Comparison of ENCODE assay signal across 9 cellular contexts in the genomic region with DNA sequence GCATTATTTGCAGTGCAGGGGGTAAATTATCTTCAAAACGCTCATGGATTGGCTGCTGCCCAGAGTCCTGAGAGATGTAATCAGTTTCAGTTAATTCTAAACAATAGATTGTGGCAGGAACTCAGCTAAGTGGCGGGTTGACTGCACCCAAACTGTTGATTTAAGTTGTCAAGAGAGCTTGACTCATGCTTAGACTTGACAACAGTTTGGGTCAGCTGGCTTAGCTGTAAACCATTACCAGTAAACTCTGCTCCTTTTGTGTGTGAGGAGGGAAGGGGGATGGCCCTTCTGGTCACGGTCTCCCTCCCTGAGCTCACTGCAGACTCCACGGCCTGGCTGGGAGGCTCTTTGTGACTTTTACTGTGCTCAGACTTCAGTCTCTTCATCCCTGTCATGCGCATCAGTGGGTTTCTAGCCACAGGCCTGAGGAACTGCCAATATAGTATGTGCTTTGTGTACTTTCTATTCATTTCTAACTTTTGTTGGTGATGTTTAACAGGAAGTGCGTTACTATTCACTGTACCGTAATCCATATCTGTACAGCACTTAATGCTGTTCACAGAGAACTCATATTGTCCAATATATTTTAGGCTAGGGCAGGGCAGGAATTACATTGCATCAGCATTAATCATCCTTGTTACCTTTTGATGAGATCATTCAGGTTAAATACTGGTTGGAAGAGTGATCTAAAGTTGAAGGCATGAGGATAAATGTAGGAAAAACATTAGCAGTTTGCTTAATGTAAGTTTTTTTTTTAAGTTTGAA.
DNase-seq lines count a peak whose midpoint lies in the region; ATAC-seq, FAIRE-seq and TF ChIP-seq lines count a peak whose summit lies in the region.
"Had no signal": no experiment of that assay in that cellular context is flagged by ENCODE, and none has a peak within 500 bp of the region (broad histone marks: within the 10 kb centered on the region; RNA-seq: fewer than 3 reads in every experiment).

No MANE protein-coding gene starts in this region.

- no peak for FAIRE-seq in HepG2 (lab: Jason Lieb, UNC)

- peaks cover 37% of the 10 kb centered on the region for H3K4me1 ChIP-seq in HepG2 (ENCODE audit: insufficient read depth, low read length)

- no TSS peak for BruUV-seq in HepG2 (replicated peaks; lab: Mats Ljungman, UMichigan)

- no peaks in the 10 kb centered on the region for H3K36me3 ChIP-seq in HepG2 (replicated peaks in 1 of 2; ENCODE audit: control insufficient read depth in 1 of 2, insufficient read depth in 2 of 2, low read length in 2 of 2)

- H3K79me2 ChIP-seq in HepG2 (ENCODE audit: insufficient read depth, low read length), result no peaks in the 10 kb centered on the region

- no peak for TF ChIP-seq CTCF in AG04450 (IDR thresholded peaks at IDR 0.05; ENCODE audit: low read depth, low read length)
- no peak for TF ChIP-seq CTCF in RWPE1 (conservative IDR thresholded peaks at IDR 0.05; ENCODE audit: low read depth)
- TF ChIP-seq CTCF in HepG2 (CRISPR knock-in tag; IDR thresholded peaks at IDR 0.05), result no peak

- H3K27ac ChIP-seq in AG04450 (ENCODE audit: low read depth, low read length) (peak overlapping the region; percentile 69), RWPE1 (peak overlapping the region; percentile 97), HepG2 (ENCODE audit: extremely low read length, insufficient read depth, low read length) (peak overlapping the region; percentile 59)
- H3K27ac ChIP-seq: BLaER1 treated with 17β-estradiol and CSF1 and Interleukin-3, amounts not matched to agents 10 nM and 100 nM had no signal

- no peak for TF ChIP-seq POLR2A in HepG2 (IDR thresholded peaks at IDR 0.05; ENCODE audit: insufficient read depth in 1 of 2, low read depth in 2 of 2, low read length in 2 of 2)

- TF ChIP-seq EP300 in HepG2 (IDR thresholded peaks at IDR 0.05; ENCODE audit: low read depth in 2 of 2, low read length in 2 of 2), result peak in 1 of 2 experiments; percentile 32; a peak in 2 of 4 replicates
- peak; percentile 36; the same call in 1 of the 2 replicates for TF ChIP-seq EP300 in HepG2 (CRISPR knock-in tag; IDR thresholded peaks at IDR 0.05; ENCODE audit: borderline replicate concordance)

- H3K27me3 ChIP-seq in AG04450 (ENCODE audit: control insufficient read depth, insufficient read depth, low read length) (no peaks in the 10 kb centered on the region), HepG2 (ENCODE audit: control insufficient read depth in 1 of 2, insufficient read depth in 2 of 2, low read length in 2 of 2) (no peaks in the 10 kb centered on the region)
- H3K27me3 ChIP-seq: BLaER1 treated with 17β-estradiol and CSF1 and Interleukin-3, amounts not matched to agents 10 nM and 100 nM had no signal

- peak overlapping the region; percentile 38; the same call in 1 of the 2 replicates for H3K9ac ChIP-seq in HepG2 (ENCODE audit: insufficient read depth, low read depth, low read length)
- H3K9ac ChIP-seq: BLaER1 treated with 17β-estradiol and CSF1 and Interleukin-3, amounts not matched to agents 10 nM and 100 nM had no signal

- WGBS in HepG2 (ENCODE audit: low lambda C conversion rate), result 56% methylated on average over 7 of the region's 7 CpGs

- no peak overlapping the region for H3K4me3 ChIP-seq in AG04450 (ENCODE audit: low read depth, low read length)
- H3K4me3 ChIP-seq in HepG2 (replicated peaks in 1 of 3; ENCODE audit: insufficient read depth in 1 of 3, low read depth in 2 of 3, low read length in 3 of 3), result no peak overlapping the region
- H3K4me3 ChIP-seq: BLaER1 treated with 17β-estradiol and CSF1 and Interleukin-3, amounts not matched to agents 10 nM and 100 nM had no signal

- H3K4me2 ChIP-seq in HepG2 (ENCODE audit: low read depth, low read length), result peak overlapping the region; percentile 46
- H3K4me2 ChIP-seq: BLaER1 treated with 17β-estradiol and CSF1 and Interleukin-3, amounts not matched to agents 10 nM and 100 nM had no signal

- H3K9me3 ChIP-seq in AG04450 (ENCODE audit: control insufficient read depth, insufficient read depth, low read length), result peaks cover 1% of the 10 kb centered on the region; the same call in 1 of the 2 replicates
- peaks cover 5% of the 10 kb centered on the region; the same call in 1 of the 2 replicates for H3K9me3 ChIP-seq in HepG2 (ENCODE audit: low read length)

- H4K20me1 ChIP-seq in HepG2 (ENCODE audit: insufficient read depth, low read length), result no peaks in the 10 kb centered on the region
- H4K20me1 ChIP-seq: BLaER1 treated with 17β-estradiol and CSF1 and Interleukin-3, amounts not matched to agents 10 nM and 100 nM had no signal

- POLR2A ChIA-PET in AG04450 (lab: Yijun Ruan, JAX) (interaction anchor here (0.6 to 1.5 kb wide), 3 partner anchors 11 to 565 kb away, joined by 3 to 6 read pairs (median 4); no protein-coding TSS in a partner anchor), RWPE1 (lab: Yijun Ruan, JAX; ENCODE audit: low non-redundant PET) (no interaction called here), HepG2 (lab: Yijun Ruan, JAX) (interaction anchor here (0.7 to 2.7 kb wide), 11 partner anchors 14 to 571 kb away, joined by 3 to 9 read pairs (median 4); a partner anchor contains a TSS)

- peak; percentile 95 for ATAC-seq in GM19452 (IDR thresholded peaks at IDR 0.05; ENCODE audit: unreplicated experiment)
- peak; percentile 96 for ATAC-seq in HG03432 (IDR thresholded peaks at IDR 0.05; ENCODE audit: unreplicated experiment)
- peak; percentile 97 for ATAC-seq in HepG2

- no peak overlapping the region for H2AFZ ChIP-seq in HepG2 (ENCODE audit: low read length)

- TF ChIP-seq RAD21 in HepG2 (CRISPR knock-in tag; IDR thresholded peaks at IDR 0.05), result no peak

- intact Hi-C loops in HepG2 (cut with micrococcal nuclease; ENCODE audit: unreplicated experiment), result loop anchor here (5.0 kb wide), 1 partner anchor 660 kb away; no protein-coding TSS in a partner anchor

- in situ Hi-C loops in HepG2 (cut with HindIII; ENCODE audit: extremely low pct_ligation_motif_present, low pct_unique_long_range_greater_than_20kb), result no loop called here

- DNase-seq in AG04450 (ENCODE audit: low read depth, low spot score) (peak; percentile 48), RWPE1 (ENCODE audit: low spot score) (peak; percentile 73), HepG2 (ENCODE audit: low spot score) (peak; percentile 87), putamen (ENCODE audit: low spot score) (no peak), nucleus accumbens (lab: John Stamatoyannopoulos, UW) (no peak), NCI-H526 treated with DMSO at 0.1 percent for 48 hours (lab: John Stamatoyannopoulos, UW) (no peak)

- CTCF ChIA-PET in AG04450 (lab: Charles Lee) (no interaction called here), RWPE1 (lab: Yijun Ruan, JAX) (interaction anchor here (0.7 kb wide), 1 partner anchor 180 kb away, joined by 4 read pairs; no protein-coding TSS in a partner anchor), HepG2 (lab: Yijun Ruan, JAX; ENCODE audit: low intra/inter-chr PET ratio, low total read pairs) (no interaction called here)

TF ChIP-seq in HepG2, 621 proteins besides CTCF, POLR2A, EP300 and RAD21 (continues in another document):
- TF ChIP-seq GATAD1 (CRISPR knock-in tag; IDR thresholded peaks at IDR 0.05), result 0 out of 2 replicates have a peak, but pooled peaks have one; percentile 39
- TF ChIP-seq KAT8 (CRISPR knock-in tag; IDR thresholded peaks at IDR 0.05), result peak; percentile 41; the same call in 1 of the 2 replicates
- TF ChIP-seq AHR (CRISPR knock-in tag; IDR thresholded peaks at IDR 0.05), result no peak
- no peak for TF ChIP-seq TOE1 (CRISPR knock-in tag; IDR thresholded peaks at IDR 0.05)
- TF ChIP-seq, protein P1, sequence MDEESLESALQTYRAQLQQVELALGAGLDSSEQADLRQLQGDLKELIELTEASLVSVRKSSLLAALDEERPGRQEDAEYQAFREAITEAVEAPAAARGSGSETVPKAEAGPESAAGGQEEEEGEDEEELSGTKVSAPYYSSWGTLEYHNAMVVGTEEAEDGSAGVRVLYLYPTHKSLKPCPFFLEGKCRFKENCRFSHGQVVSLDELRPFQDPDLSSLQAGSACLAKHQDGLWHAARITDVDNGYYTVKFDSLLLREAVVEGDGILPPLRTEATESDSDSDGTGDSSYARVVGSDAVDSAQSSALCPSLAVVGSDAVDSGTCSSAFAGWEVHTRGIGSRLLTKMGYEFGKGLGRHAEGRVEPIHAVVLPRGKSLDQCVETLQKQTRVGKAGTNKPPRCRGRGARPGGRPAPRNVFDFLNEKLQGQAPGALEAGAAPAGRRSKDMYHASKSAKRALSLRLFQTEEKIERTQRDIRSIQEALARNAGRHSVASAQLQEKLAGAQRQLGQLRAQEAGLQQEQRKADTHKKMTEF (CRISPR knock-in tag; IDR thresholded peaks at IDR 0.05), result peak; percentile 53
- TF ChIP-seq, protein P2, sequence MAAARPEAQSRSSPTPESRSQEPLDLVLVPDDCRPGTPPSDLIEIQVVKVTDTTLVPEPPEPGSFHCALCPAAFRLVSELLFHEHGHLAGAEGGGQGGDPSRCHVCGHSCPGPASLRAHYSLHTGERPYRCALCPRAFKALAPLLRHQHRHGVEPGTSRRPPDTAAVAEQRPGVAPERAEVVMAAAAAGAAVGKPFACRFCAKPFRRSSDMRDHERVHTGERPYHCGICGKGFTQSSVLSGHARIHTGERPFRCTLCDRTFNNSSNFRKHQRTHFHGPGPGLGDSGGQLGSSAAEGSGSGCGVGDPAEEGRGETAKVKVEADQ (CRISPR knock-in tag; IDR thresholded peaks at IDR 0.05; ENCODE audit: borderline replicate concordance), result no peak
- TF ChIP-seq MAFF (IDR thresholded peaks at IDR 0.05; ENCODE audit: low read depth, low read length), result peak; percentile 74
- no peak for TF ChIP-seq KLF11 (CRISPR knock-in tag; IDR thresholded peaks at IDR 0.05)
- TF ChIP-seq EHMT2 (IDR thresholded peaks at IDR 0.05; ENCODE audit: borderline replicate concordance, low read depth, low read length), result peak; percentile 83; the same call in 1 of the 2 replicates
- TF ChIP-seq, protein P3, sequence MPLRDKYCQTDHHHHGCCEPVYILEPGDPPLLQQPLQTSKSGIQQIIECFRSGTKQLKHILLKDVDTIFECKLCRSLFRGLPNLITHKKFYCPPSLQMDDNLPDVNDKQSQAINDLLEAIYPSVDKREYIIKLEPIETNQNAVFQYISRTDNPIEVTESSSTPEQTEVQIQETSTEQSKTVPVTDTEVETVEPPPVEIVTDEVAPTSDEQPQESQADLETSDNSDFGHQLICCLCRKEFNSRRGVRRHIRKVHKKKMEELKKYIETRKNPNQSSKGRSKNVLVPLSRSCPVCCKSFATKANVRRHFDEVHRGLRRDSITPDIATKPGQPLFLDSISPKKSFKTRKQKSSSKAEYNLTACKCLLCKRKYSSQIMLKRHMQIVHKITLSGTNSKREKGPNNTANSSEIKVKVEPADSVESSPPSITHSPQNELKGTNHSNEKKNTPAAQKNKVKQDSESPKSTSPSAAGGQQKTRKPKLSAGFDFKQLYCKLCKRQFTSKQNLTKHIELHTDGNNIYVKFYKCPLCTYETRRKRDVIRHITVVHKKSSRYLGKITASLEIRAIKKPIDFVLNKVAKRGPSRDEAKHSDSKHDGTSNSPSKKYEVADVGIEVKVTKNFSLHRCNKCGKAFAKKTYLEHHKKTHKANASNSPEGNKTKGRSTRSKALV (CRISPR knock-in tag; IDR thresholded peaks at IDR 0.05), result no peak
- TF ChIP-seq CENPX (CRISPR knock-in tag; IDR thresholded peaks at IDR 0.05), result no peak
- TF ChIP-seq ZNF44 (CRISPR knock-in tag; IDR thresholded peaks at IDR 0.05), result no peak
- TF ChIP-seq FOXP1 (IDR thresholded peaks at IDR 0.05), result peak; percentile 45; the same call in 1 of the 2 replicates
- peak; percentile 90 for TF ChIP-seq FOXP1 (CRISPR knock-in tag; IDR thresholded peaks at IDR 0.05)

Comparison
In these comparisons a context has a peak if more than half of its experiments do, and no peak if none do; other contexts are left out.
1. DNase-seq: peak in AG04450 (single experiment), RWPE1 (single experiment) and HepG2 (single experiment); none in putamen (single experiment), nucleus accumbens (0 of 56) and NCI-H526 treated with DMSO at 0.1 percent for 48 hours (single experiment).
2. Peak in every context shown above with its lines, with median percentiles within 50 percentile points of each other: H3K27ac ChIP-seq and ATAC-seq.